15 cellular contexts compared by ENCODE assay signal in genomic region chr3:153210660-153211059, GRCh38. TPM values are rescaled to one million over a fixed set of nuclear protein-coding genes. Genes with fewer than 3 reads are reported as not detected.
DNase-seq lines count a peak whose midpoint lies in the region; ATAC-seq, FAIRE-seq and TF ChIP-seq lines count a peak whose summit lies in the region.
"Had no signal": no experiment of that assay in that cellular context is flagged by ENCODE, and none has a peak within 500 bp of the region (broad histone marks: within the 10 kb centered on the region; RNA-seq: fewer than 3 reads in every experiment).

No MANE protein-coding gene starts in this region.

- H3K4me2 ChIP-seq in neural progenitor cell: no peak overlapping the region

- H3K4me3 Mint-ChIP-seq in neural progenitor cell: no peak overlapping the region
- H3K4me3 Mint-ChIP-seq: activated B cell treated with CpG ODN at 0.5 μM for 24 hours, memory B cell had no signal

- H3K4me1 ChIP-seq in neural progenitor cell: peaks cover 19% of the 10 kb centered on the region
- no peaks in the 10 kb centered on the region for H3K4me1 ChIP-seq in ascending aorta
- H3K4me1 ChIP-seq: adrenal gland had no signal

- no peak overlapping the region for H3K4me3 ChIP-seq in bronchial epithelial cell (ENCODE audit: low read depth, low read length)
- no peak overlapping the region for H3K4me3 ChIP-seq in neural progenitor cell
- H3K4me3 ChIP-seq in ascending aorta: no peak overlapping the region
- H3K4me3 ChIP-seq: adrenal gland, ovary, SJSA1, suprapubic skin had no signal

- peaks cover 22% of the 10 kb centered on the region for H3K4me1 Mint-ChIP-seq in neural progenitor cell
- H3K4me1 Mint-ChIP-seq: activated B cell treated with CpG ODN at 0.5 μM for 24 hours, memory B cell had no signal

- H3K27ac Mint-ChIP-seq in neural progenitor cell: no peak overlapping the region
- H3K27ac Mint-ChIP-seq: activated B cell treated with CpG ODN at 0.5 μM for 24 hours, memory B cell had no signal

- no peaks in the 10 kb centered on the region for H3K9me3 ChIP-seq in neural progenitor cell (ENCODE audit: low read depth)
- H3K9me3 ChIP-seq in ascending aorta: no peaks in the 10 kb centered on the region
- H3K9me3 ChIP-seq: adrenal gland, ovary, SJSA1, suprapubic skin had no signal

- no peak overlapping the region for H3K27ac ChIP-seq in neural progenitor cell
- H3K27ac ChIP-seq in ascending aorta: no peak overlapping the region
- H3K27ac ChIP-seq: adrenal gland, ovary, suprapubic skin had no signal

- H3K9ac ChIP-seq in neural progenitor cell: no peak overlapping the region

- no peak overlapping the region for H2AFZ ChIP-seq in neural progenitor cell (replicated peaks)

- H4K20me1 ChIP-seq in neural progenitor cell (ENCODE audit: low read depth): no peaks in the 10 kb centered on the region

- no peaks in the 10 kb centered on the region for H3K27me3 Mint-ChIP-seq in neural progenitor cell (ENCODE audit: insufficient read depth, low read depth)
- H3K27me3 Mint-ChIP-seq: activated B cell treated with CpG ODN at 0.5 μM for 24 hours, memory B cell had no signal

- H3K36me3 Mint-ChIP-seq in neural progenitor cell: no peaks in the 10 kb centered on the region
- H3K36me3 Mint-ChIP-seq: memory B cell had no signal

- no peaks in the 10 kb centered on the region for H3K79me2 ChIP-seq in neural progenitor cell (ENCODE audit: low read depth)

- TF ChIP-seq CTCF in bronchial epithelial cell (IDR thresholded peaks at IDR 0.05; ENCODE audit: insufficient read depth, low read length, severe bottlenecking) (no peak), neural progenitor cell (IDR thresholded peaks at IDR 0.05) (no peak), ascending aorta (IDR thresholded peaks at IDR 0.05) (no peak)

- peaks cover 2% of the 10 kb centered on the region for H3K9me3 Mint-ChIP-seq in neural progenitor cell
- H3K9me3 Mint-ChIP-seq: activated B cell treated with CpG ODN at 0.5 μM for 24 hours, memory B cell had no signal

- H3K27me3 ChIP-seq in bronchial epithelial cell (ENCODE audit: control insufficient read depth, insufficient read depth, low read length) (no peaks in the 10 kb centered on the region), neural progenitor cell (no peaks in the 10 kb centered on the region), ascending aorta (no peaks in the 10 kb centered on the region)
- H3K27me3 ChIP-seq: adrenal gland, ovary, SJSA1, suprapubic skin had no signal

- no peaks in the 10 kb centered on the region for H3K36me3 ChIP-seq in bronchial epithelial cell (ENCODE audit: control insufficient read depth, insufficient read depth, low read length)
- H3K36me3 ChIP-seq in neural progenitor cell: no peaks in the 10 kb centered on the region
- no peaks in the 10 kb centered on the region for H3K36me3 ChIP-seq in ascending aorta
- H3K36me3 ChIP-seq: adrenal gland, ovary, SJSA1, suprapubic skin had no signal

- no peak for FAIRE-seq in bronchial epithelial cell (lab: Jason Lieb, UNC)
- FAIRE-seq: colon had no signal

- ATAC-seq in GM18867 (IDR thresholded peaks at IDR 0.05; ENCODE audit: unreplicated experiment): no peak

- H3F3A ChIP-seq in neural progenitor cell (ENCODE audit: low read depth): no peaks in the 10 kb centered on the region

- DNase-seq in GM03348 (ENCODE audit: low spot score) (peak; percentile 15), NCI-H1417 treated with DMSO at 0.1 percent for 48 hours (lab: John Stamatoyannopoulos, UW) (peak; percentile 41), bronchial epithelial cell (ENCODE audit: low read depth) (peak; percentile 80), neural progenitor cell (ENCODE audit: low spot score) (peak; percentile 9), ascending aorta (ENCODE audit: low spot score in 2 of 2) (no peak), NCI-H526 treated with DMSO at 0.1 percent for 48 hours (lab: John Stamatoyannopoulos, UW) (no peak)
- DNase-seq: activated B cell treated with CpG ODN at 0.5 μM for 24 hours, adrenal gland, NCI-H510A treated with DMSO at 0.1 percent for 48 hours, ovary had no signal

- intact Hi-C loops in ascending aorta (cut with DNase I): no loop called here

RNA-seq across cellular contexts. Expression of gene RAP2B, which starts 48.6 kb away (rescaled TPM):
- total RNA-seq in bronchial epithelial cell: 17.2 and 29.0 TPM in 2 replicates
- total RNA-seq in neural progenitor cell (ENCODE audit: low replicate concordance): 15.9 and 18.1 TPM in 2 replicates
- total RNA-seq in ascending aorta: 1.6 TPM

Comparison
In these comparisons a context has a peak if more than half of its experiments do, and no peak if none do; other contexts are left out.
1. DNase-seq: peak in GM03348 (single experiment), NCI-H1417 treated with DMSO at 0.1 percent for 48 hours (single experiment), bronchial epithelial cell (single experiment) and neural progenitor cell (single experiment); none in ascending aorta (0 of 2) and NCI-H526 treated with DMSO at 0.1 percent for 48 hours (single experiment).